ENCODE assay signal across 14 cellular contexts in the genomic region with DNA sequence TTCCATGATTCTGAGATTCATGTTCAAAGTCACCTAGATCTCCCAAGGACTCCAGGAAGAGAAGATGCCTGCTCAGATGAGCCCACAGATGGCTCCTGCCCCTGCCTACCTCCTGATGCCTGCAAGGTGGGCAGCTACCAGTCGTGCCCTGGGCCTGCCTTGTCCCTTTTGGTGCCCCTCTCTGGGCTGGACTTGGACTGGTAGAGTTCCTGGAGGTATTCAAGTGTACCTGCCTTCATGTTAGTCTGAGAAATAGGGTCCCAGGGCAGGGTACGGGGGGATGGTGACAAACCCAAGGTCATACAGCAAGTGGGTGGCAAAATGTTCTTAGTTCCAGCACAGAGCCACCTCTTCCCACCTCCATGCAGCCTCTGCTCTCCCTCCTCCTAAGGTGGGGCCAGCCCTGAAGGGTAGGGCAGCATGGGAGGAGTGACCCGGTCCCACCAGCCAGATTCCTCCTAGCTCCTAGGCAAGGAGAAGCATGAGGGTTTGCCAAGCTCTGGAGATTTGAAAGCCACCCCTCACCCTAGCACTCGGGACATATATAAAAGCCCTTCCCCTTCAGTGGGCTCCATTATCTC.
DNase-seq lines count a peak whose midpoint lies in the region; ATAC-seq and TF ChIP-seq lines count a peak whose summit lies in the region.
"Had no signal": no experiment of that assay in that cellular context is flagged by ENCODE, and none has a peak within 500 bp of the region (broad histone marks: within the 10 kb centered on the region; RNA-seq: fewer than 3 reads in every experiment).

No MANE protein-coding gene starts in this region.

- no peak overlapping the region for H2BK15ac ChIP-seq in neuronal stem cell (ENCODE audit: low read length)

- H3K9ac ChIP-seq in neuronal stem cell (ENCODE audit: low read depth, low read length, poor library complexity) = no peak overlapping the region

- TF ChIP-seq CTCF in GM10248 (IDR thresholded peaks at IDR 0.05; ENCODE audit: control extremely low read depth, extremely low read depth, low read depth, missing control alignments) = no peak

- H3K79me1 ChIP-seq in neuronal stem cell (ENCODE audit: low read depth, low read length) = no peaks in the 10 kb centered on the region

- CTCF ChIA-PET in GM10248 (lab: Yijun Ruan, JAX) = no interaction called here

- ATAC-seq in HG03469 (IDR thresholded peaks at IDR 0.05; ENCODE audit: unreplicated experiment) = no peak

- H3K4me1 ChIP-seq in neuronal stem cell (ENCODE audit: control insufficient read depth in 2 of 2, insufficient read depth in 1 of 2, low read depth in 1 of 2, low read length in 2 of 2) = peaks cover 6 to 23% of the 10 kb centered on the region in 2 donors
- no peaks in the 10 kb centered on the region for H3K4me1 ChIP-seq in effector memory CD4-positive, alpha-beta T cell (ENCODE audit: control insufficient read depth, insufficient read depth, low read length, poor library complexity, severe bottlenecking)

- no peak overlapping the region for H2BK120ac ChIP-seq in neuronal stem cell (ENCODE audit: low read depth, low read length)

- H2BK12ac ChIP-seq in neuronal stem cell (ENCODE audit: low read length) = no peak overlapping the region

- H3K14ac ChIP-seq in neuronal stem cell (ENCODE audit: low read length) = no peak overlapping the region

- no peak overlapping the region for H3K23ac ChIP-seq in neuronal stem cell (ENCODE audit: low read depth, low read length, poor library complexity)

- no peak overlapping the region for H3K4me3 ChIP-seq in neuronal stem cell (ENCODE audit: low read length in 2 of 2)
- H3K4me3 ChIP-seq in effector memory CD4-positive, alpha-beta T cell (ENCODE audit: insufficient read depth, low read depth, low read length, poor library complexity, severe bottlenecking) = no peak overlapping the region

- H3K27me3 ChIP-seq in neuronal stem cell (ENCODE audit: control insufficient read depth in 3 of 3, insufficient read depth in 3 of 3, low read depth in 1 of 3, low read length in 3 of 3) = peaks cover 0 to 4% (median 0%) of the 10 kb centered on the region in 3 experiments
- H3K27me3 ChIP-seq in effector memory CD4-positive, alpha-beta T cell (replicated peaks; ENCODE audit: control insufficient read depth, insufficient read depth, low read length, poor library complexity, severe bottlenecking) = no peaks in the 10 kb centered on the region
- H3K27me3 ChIP-seq: BE2C had no signal

- H4K8ac ChIP-seq in neuronal stem cell (ENCODE audit: low read depth, low read length) = no peak overlapping the region

- peak; percentile 5 for DNase-seq in AG20443 (ENCODE audit: low spot score)
- DNase-seq in GM10248 (ENCODE audit: extremely low spot score) = peak; percentile 4
- DNase-seq in iPS-NIHi7 (ENCODE audit: extremely low spot score) = peak; percentile 5
- DNase-seq in neuronal stem cell (ENCODE audit: low spot score) = no peak
- DNase-seq in activated CD4-positive, alpha-beta T cell treated with anti-CD3 and anti-CD28 coated beads for 1 hour = no peak
- DNase-seq in effector memory CD4-positive, alpha-beta T cell = no peak
- DNase-seq: BE2C; CD4-positive, alpha-beta memory T cell; GF-D8; HCEC 1CT; HFFc6 had no signal

- H4K91ac ChIP-seq in neuronal stem cell (ENCODE audit: low read depth, low read length, poor library complexity) = peak overlapping the region; percentile 44

- H3K36me3 ChIP-seq in neuronal stem cell (replicated peaks in 1 of 2; ENCODE audit: control insufficient read depth in 2 of 2, insufficient read depth in 2 of 2, low read length in 2 of 2) = no peaks in the 10 kb centered on the region
- H3K36me3 ChIP-seq in effector memory CD4-positive, alpha-beta T cell (ENCODE audit: control insufficient read depth, insufficient read depth, low read length) = no peaks in the 10 kb centered on the region
- H3K36me3 ChIP-seq: BE2C had no signal

- H3K4ac ChIP-seq in neuronal stem cell (ENCODE audit: low read length) = no peak overlapping the region

- H3K9me3 ChIP-seq in neuronal stem cell (replicated peaks in 1 of 2; ENCODE audit: control insufficient read depth in 2 of 2, insufficient read depth in 1 of 2, low read depth in 1 of 2, low read length in 2 of 2) = no peaks in the 10 kb centered on the region
- H3K9me3 ChIP-seq in effector memory CD4-positive, alpha-beta T cell (ENCODE audit: control insufficient read depth, low read length) = no peaks in the 10 kb centered on the region
- H3K9me3 ChIP-seq: BE2C had no signal

- no peak overlapping the region for H2AFZ ChIP-seq in neuronal stem cell (ENCODE audit: low read length)

- H3K18ac ChIP-seq in neuronal stem cell (ENCODE audit: low read length) = no peak overlapping the region

- H3K4me2 ChIP-seq in neuronal stem cell (ENCODE audit: insufficient read depth, low read length, poor library complexity, severe bottlenecking) = no peak overlapping the region

- H3K27ac ChIP-seq in neuronal stem cell (replicated peaks; ENCODE audit: low read length) = no peak overlapping the region
- H3K27ac ChIP-seq in effector memory CD4-positive, alpha-beta T cell (ENCODE audit: insufficient read depth, low read length, poor library complexity, severe bottlenecking) = no peak overlapping the region
- H3K27ac ChIP-seq: C4-2B, HL-60 had no signal

- H2BK5ac ChIP-seq in neuronal stem cell (ENCODE audit: low read length) = no peak overlapping the region

- H2AK5ac ChIP-seq in neuronal stem cell (ENCODE audit: low read depth, low read length) = peak overlapping the region; percentile 10

- no CpG with 5 or more reads among the region's 4 CpGs for WGBS in neuronal stem cell (ENCODE audit: extremely low coverage in 2 of 2, insufficient read length in 2 of 2, insufficient replicate concordance in 1 of 2), 2 donors

- POLR2A ChIA-PET in GM10248 (lab: Yijun Ruan, JAX) = no interaction called here

Comparison
In these comparisons a context has a peak if more than half of its experiments do, and no peak if none do; other contexts are left out.
1. DNase-seq: peak in AG20443 (single experiment), GM10248 (single experiment) and iPS-NIHi7 (single experiment); none in neuronal stem cell (single experiment), activated CD4-positive, alpha-beta T cell treated with anti-CD3 and anti-CD28 coated beads for 1 hour (single experiment) and effector memory CD4-positive, alpha-beta T cell (0 of 3).